In the genomic region with DNA sequence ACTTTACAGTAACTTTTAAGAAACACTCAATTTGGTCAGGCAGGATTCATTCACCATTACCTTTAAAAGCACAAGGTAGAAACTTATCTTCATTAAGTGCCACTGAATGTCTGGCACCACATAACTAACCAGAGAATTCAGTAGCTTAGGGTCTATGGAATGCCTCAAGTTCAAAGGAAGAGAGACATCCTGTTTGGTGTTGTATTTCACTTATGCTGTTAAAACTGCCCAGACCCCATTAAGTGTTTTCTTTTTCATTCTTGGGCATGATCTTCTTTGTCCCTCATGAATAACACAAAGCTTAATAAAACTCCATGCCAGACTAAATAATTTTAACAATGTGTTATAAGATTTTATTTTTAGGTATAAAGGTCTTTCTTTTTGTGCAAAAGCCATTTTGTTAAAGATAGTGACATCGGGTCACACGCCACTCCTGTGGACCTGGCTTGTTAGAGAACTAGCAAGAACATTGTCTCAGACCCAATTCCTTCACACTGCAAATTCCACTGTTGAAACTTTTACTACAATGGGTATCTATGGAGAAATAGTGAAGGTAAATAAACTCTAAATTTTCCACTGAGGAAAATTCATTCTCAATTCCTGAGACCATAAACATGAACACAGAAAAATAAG, we compare ENCODE assay signal across 21 cellular contexts.
A peak's percentile ranks its signal among the peaks of the same experiment; 100 is the strongest.
DNase-seq lines count a peak whose midpoint lies in the region; ATAC-seq and TF ChIP-seq lines count a peak whose summit lies in the region.
"Had no signal": no experiment of that assay in that cellular context is flagged by ENCODE, and none has a peak within 500 bp of the region (broad histone marks: within the 10 kb centered on the region; RNA-seq: fewer than 3 reads in every experiment).

No MANE protein-coding gene starts in this region.

- no peaks in the 10 kb centered on the region for H3K79me2 ChIP-seq in GM23248 (ENCODE audit: insufficient read depth)

- H3K9me3 ChIP-seq in GM23248 (ENCODE audit: low read depth) = no peaks in the 10 kb centered on the region
- H3K9me3 ChIP-seq: body of pancreas, tibial nerve had no signal

- CTCF ChIA-PET in activated CD8-positive, alpha-beta memory T cell treated with anti-CD3 and anti-CD28 coated beads, Interleukin-2, amount 10 ng/mL, durations not matched to agents 7 days and 5 days (lab: Charles Lee) = no interaction called here

- H3K9me2 ChIP-seq in GM23248 (ENCODE audit: insufficient read depth) = no peaks in the 10 kb centered on the region

- no peak overlapping the region for H3K4me3 Mint-ChIP-seq in mesothelial cell of epicardium
- H3K4me3 Mint-ChIP-seq in natural killer cell treated with Interleukin-12 subunit alpha and Interleukin-12 subunit beta and Interleukin-15 and Interleukin-18, amount 100 ng/mL, for 72 hours = no peak overlapping the region
- H3K4me3 Mint-ChIP-seq in activated CD8-positive, alpha-beta memory T cell treated with anti-CD3 and anti-CD28 coated beads, Interleukin-2, amount 10 ng/mL, durations not matched to agents 7 days and 5 days = no peak overlapping the region
- H3K4me3 Mint-ChIP-seq: activated CD4-positive, alpha-beta T cell treated with anti-CD3 and anti-CD28 coated beads, Interleukin-2, amount 10 ng/mL, durations not matched to agents 7 days and 5 days; dendritic cell treated with granulocyte-macrophage colony-stimulating factor and Interleukin-4, amounts not matched to agents 40 ng/mL and 50 ng/mL, for 4 days; neural progenitor cell had no signal

- H3K9me3 Mint-ChIP-seq in mesothelial cell of epicardium = no peaks in the 10 kb centered on the region
- no peaks in the 10 kb centered on the region for H3K9me3 Mint-ChIP-seq in natural killer cell treated with Interleukin-12 subunit alpha and Interleukin-12 subunit beta and Interleukin-15 and Interleukin-18, amount 100 ng/mL, for 72 hours
- no peaks in the 10 kb centered on the region for H3K9me3 Mint-ChIP-seq in activated CD8-positive, alpha-beta memory T cell treated with anti-CD3 and anti-CD28 coated beads, Interleukin-2, amount 10 ng/mL, durations not matched to agents 7 days and 5 days (ENCODE audit: low read depth)
- H3K9me3 Mint-ChIP-seq: dendritic cell treated with granulocyte-macrophage colony-stimulating factor and Interleukin-4, amounts not matched to agents 40 ng/mL and 50 ng/mL, for 4 days; neural progenitor cell had no signal

- peak overlapping the region; percentile 28; the same call in 1 of the 2 replicates for H2AFZ ChIP-seq in GM23248
- H2AFZ ChIP-seq: neural progenitor cell had no signal

- peak overlapping the region; percentile 83 for H3K27ac Mint-ChIP-seq in mesothelial cell of epicardium
- H3K27ac Mint-ChIP-seq in natural killer cell treated with Interleukin-12 subunit alpha and Interleukin-12 subunit beta and Interleukin-15 and Interleukin-18, amount 100 ng/mL, for 72 hours = no peak overlapping the region
- H3K27ac Mint-ChIP-seq in activated CD8-positive, alpha-beta memory T cell treated with anti-CD3 and anti-CD28 coated beads, Interleukin-2, amount 10 ng/mL, durations not matched to agents 7 days and 5 days = no peak overlapping the region
- H3K27ac Mint-ChIP-seq: activated CD4-positive, alpha-beta T cell treated with anti-CD3 and anti-CD28 coated beads, Interleukin-2, amount 10 ng/mL, durations not matched to agents 7 days and 5 days; dendritic cell treated with granulocyte-macrophage colony-stimulating factor and Interleukin-4, amounts not matched to agents 40 ng/mL and 50 ng/mL, for 4 days; neural progenitor cell had no signal

- DNase-seq in GM23248 (no peak), NCI-H226 (peak; percentile 21), dermis blood vessel endothelial cell (peak; percentile 39), mesothelial cell of epicardium (ENCODE audit: low spot score in 2 of 2, unreplicated experiment in 2 of 2) (no peak)
- DNase-seq in natural killer cell treated with Interleukin-12 subunit alpha and Interleukin-12 subunit beta and Interleukin-15 and Interleukin-18, amount 100 ng/mL, for 72 hours (ENCODE audit: low spot score) = no peak
- no peak for DNase-seq in activated CD8-positive, alpha-beta memory T cell treated with anti-CD3 and anti-CD28 coated beads, Interleukin-2, amount 10 ng/mL, durations not matched to agents 7 days and 5 days
- DNase-seq: activated CD4-positive, alpha-beta T cell treated with anti-CD3 and anti-CD28 coated beads, Interleukin-2, amount 10 ng/mL, durations not matched to agents 7 days and 5 days; activated naive CD4-positive, alpha-beta T cell treated with anti-CD3 and anti-CD28 coated beads, Interleukin-2, amount 50 U/mL, for 16 hours; activated T-cell treated with anti-CD3 and anti-CD28 coated beads, Interleukin-2, amount 50 U/mL, for 1 hour; body of pancreas; erythroblast; MV-4-11; NCI-H2081; NCI-H526 treated with DMSO at 0.1 percent for 48 hours; stimulated activated naive CD4-positive, alpha-beta T cell had no signal

- H4K20me1 ChIP-seq in GM23248 (ENCODE audit: insufficient read depth) = no peaks in the 10 kb centered on the region

- H3K27me3 ChIP-seq in GM23248 (replicated peaks; ENCODE audit: insufficient read depth) = no peaks in the 10 kb centered on the region
- H3K27me3 ChIP-seq: body of pancreas, neural progenitor cell, tibial nerve had no signal

- WGBS in GM23248 (ENCODE audit: low coverage in 1 of 2, low lambda C conversion rate in 2 of 2, missing lambda C conversion rate in 2 of 2), 2 experiments = 64 to 66% methylated on average over 2 of the region's 2 CpGs

- no peak overlapping the region for H3K4me3 ChIP-seq in GM23248
- H3K4me3 ChIP-seq: body of pancreas, neural progenitor cell, tibial nerve had no signal

- peak overlapping the region; percentile 70 for H3K4me2 ChIP-seq in GM23248 (ENCODE audit: unreplicated experiment)
- H3K4me2 ChIP-seq: neural progenitor cell had no signal

- H3K36me3 ChIP-seq in GM23248 (ENCODE audit: low read depth) = no peaks in the 10 kb centered on the region
- H3K36me3 ChIP-seq: neural progenitor cell, tibial nerve had no signal

- H3K9ac ChIP-seq in GM23248 = no peak overlapping the region
- H3K9ac ChIP-seq: neural progenitor cell had no signal

- peaks cover 20% of the 10 kb centered on the region for H3K4me1 Mint-ChIP-seq in mesothelial cell of epicardium
- H3K4me1 Mint-ChIP-seq in natural killer cell treated with Interleukin-12 subunit alpha and Interleukin-12 subunit beta and Interleukin-15 and Interleukin-18, amount 100 ng/mL, for 72 hours (ENCODE audit: low read depth in 2 of 2) = no peaks in the 10 kb centered on the region
- H3K4me1 Mint-ChIP-seq in activated CD8-positive, alpha-beta memory T cell treated with anti-CD3 and anti-CD28 coated beads, Interleukin-2, amount 10 ng/mL, durations not matched to agents 7 days and 5 days = no peaks in the 10 kb centered on the region
- H3K4me1 Mint-ChIP-seq: activated CD4-positive, alpha-beta T cell treated with anti-CD3 and anti-CD28 coated beads, Interleukin-2, amount 10 ng/mL, durations not matched to agents 7 days and 5 days had no signal

- in situ Hi-C loops in GM23248 (cut with MboI) = no loop called here

- no peaks in the 10 kb centered on the region for H3K27me3 Mint-ChIP-seq in mesothelial cell of epicardium (ENCODE audit: low read depth)
- no peaks in the 10 kb centered on the region for H3K27me3 Mint-ChIP-seq in natural killer cell treated with Interleukin-12 subunit alpha and Interleukin-12 subunit beta and Interleukin-15 and Interleukin-18, amount 100 ng/mL, for 72 hours
- no peaks in the 10 kb centered on the region for H3K27me3 Mint-ChIP-seq in activated CD8-positive, alpha-beta memory T cell treated with anti-CD3 and anti-CD28 coated beads, Interleukin-2, amount 10 ng/mL, durations not matched to agents 7 days and 5 days
- H3K27me3 Mint-ChIP-seq: activated CD4-positive, alpha-beta T cell treated with anti-CD3 and anti-CD28 coated beads, Interleukin-2, amount 10 ng/mL, durations not matched to agents 7 days and 5 days; dendritic cell treated with granulocyte-macrophage colony-stimulating factor and Interleukin-4, amounts not matched to agents 40 ng/mL and 50 ng/mL, for 4 days had no signal

- H3K36me3 Mint-ChIP-seq in mesothelial cell of epicardium = no peaks in the 10 kb centered on the region
- H3K36me3 Mint-ChIP-seq in natural killer cell treated with Interleukin-12 subunit alpha and Interleukin-12 subunit beta and Interleukin-15 and Interleukin-18, amount 100 ng/mL, for 72 hours = no peaks in the 10 kb centered on the region
- no peaks in the 10 kb centered on the region for H3K36me3 Mint-ChIP-seq in activated CD8-positive, alpha-beta memory T cell treated with anti-CD3 and anti-CD28 coated beads, Interleukin-2, amount 10 ng/mL, durations not matched to agents 7 days and 5 days
- H3K36me3 Mint-ChIP-seq: neural progenitor cell had no signal

- H3F3A ChIP-seq in GM23248 (ENCODE audit: insufficient read depth) = peaks cover 13% of the 10 kb centered on the region

- no peak for TF ChIP-seq CTCF in mesothelial cell of epicardium (IDR thresholded peaks at IDR 0.05; ENCODE audit: unreplicated experiment)

- ATAC-seq in GM18519 (IDR thresholded peaks at IDR 0.05; ENCODE audit: low FRiP score, unreplicated experiment) = no peak
- no peak for ATAC-seq in natural killer cell treated with Interleukin-12 subunit alpha and Interleukin-12 subunit beta and Interleukin-15 and Interleukin-18, amount 100 ng/mL, for 72 hours
- ATAC-seq in HG02884 (IDR thresholded peaks at IDR 0.05; ENCODE audit: unreplicated experiment) = no peak
- no peak for ATAC-seq in activated CD8-positive, alpha-beta memory T cell treated with anti-CD3 and anti-CD28 coated beads, Interleukin-2, amount 10 ng/mL, durations not matched to agents 7 days and 5 days
- ATAC-seq: body of pancreas, HepG2 had no signal

- peaks cover 32% of the 10 kb centered on the region for H3K4me1 ChIP-seq in GM23248 (ENCODE audit: insufficient read depth)
- H3K4me1 ChIP-seq: body of pancreas, neural progenitor cell had no signal

- H3K27ac ChIP-seq in GM23248 = no peak overlapping the region
- H3K27ac ChIP-seq: body of pancreas, neural progenitor cell, tibial nerve had no signal

Comparison
In these comparisons a context has a peak if more than half of its experiments do, and no peak if none do; other contexts are left out.
1. DNase-seq: peak in NCI-H226 (single experiment) and dermis blood vessel endothelial cell (single experiment); none in GM23248 (single experiment), mesothelial cell of epicardium (0 of 2), natural killer cell treated with Interleukin-12 subunit alpha and Interleukin-12 subunit beta and Interleukin-15 and Interleukin-18, amount 100 ng/mL, for 72 hours (single experiment) and activated CD8-positive, alpha-beta memory T cell treated with anti-CD3 and anti-CD28 coated beads, Interleukin-2, amount 10 ng/mL, durations not matched to agents 7 days and 5 days (single experiment).